Comparison of ENCODE assay signal across 19 cellular contexts in the genomic region with DNA sequence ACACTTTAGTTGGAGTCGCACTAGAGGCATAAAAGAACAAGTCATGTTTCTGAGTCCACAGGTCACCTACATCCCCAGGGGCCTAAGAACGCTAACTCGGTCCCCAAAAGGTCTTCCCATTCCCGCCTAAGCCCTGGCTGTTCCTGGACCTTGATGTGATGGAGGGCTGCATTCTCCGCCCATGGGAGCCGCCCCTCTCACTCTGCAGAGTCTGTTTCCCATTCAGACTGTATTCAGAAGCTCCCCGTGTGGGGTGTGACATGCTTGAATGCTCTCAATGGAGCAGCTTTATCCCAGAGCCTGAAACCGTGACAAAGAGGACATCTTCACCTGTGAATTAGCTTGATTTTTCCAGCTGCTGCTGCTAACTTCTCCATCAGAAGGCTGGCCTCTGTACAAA.
A peak's percentile ranks its signal among the peaks of the same experiment; 100 is the strongest.
DNase-seq lines count a peak whose midpoint lies in the region; ATAC-seq and TF ChIP-seq lines count a peak whose summit lies in the region.
"Had no signal": no experiment of that assay in that cellular context is flagged by ENCODE, and none has a peak within 500 bp of the region (broad histone marks: within the 10 kb centered on the region; RNA-seq: fewer than 3 reads in every experiment).

No MANE protein-coding gene starts in this region.

- H3K4me3 Mint-ChIP-seq in WTC11: no peak overlapping the region
- no peak overlapping the region for H3K4me3 Mint-ChIP-seq in stimulated activated naive B cell treated with anti-CD40 and anti-IgM and Interleukin-4, amounts not matched to agents 10 μg/mL and 1 μg/mL and 100 μg/mL, for 72 hours
- H3K4me3 Mint-ChIP-seq: CD8-positive, alpha-beta T cell; IgD-negative memory B cell had no signal

- no peak overlapping the region for H3K27ac ChIP-seq in lower lobe of right lung
- H3K27ac ChIP-seq: SJSA1 had no signal

- peaks cover 2% of the 10 kb centered on the region; the same call in 1 of the 2 replicates for H3K27me3 Mint-ChIP-seq in WTC11 (ENCODE audit: low read depth)
- no peaks in the 10 kb centered on the region for H3K27me3 Mint-ChIP-seq in stimulated activated naive B cell treated with anti-CD40 and anti-IgM and Interleukin-4, amounts not matched to agents 10 μg/mL and 1 μg/mL and 100 μg/mL, for 72 hours
- H3K27me3 Mint-ChIP-seq: IgD-negative memory B cell had no signal

- H3K4me1 Mint-ChIP-seq in WTC11: no peaks in the 10 kb centered on the region
- H3K4me1 Mint-ChIP-seq in stimulated activated naive B cell treated with anti-CD40 and anti-IgM and Interleukin-4, amounts not matched to agents 10 μg/mL and 1 μg/mL and 100 μg/mL, for 72 hours: no peaks in the 10 kb centered on the region
- H3K4me1 Mint-ChIP-seq: IgD-negative memory B cell had no signal

- H3K36me3 Mint-ChIP-seq in WTC11: no peaks in the 10 kb centered on the region
- H3K36me3 Mint-ChIP-seq in stimulated activated naive B cell treated with anti-CD40 and anti-IgM and Interleukin-4, amounts not matched to agents 10 μg/mL and 1 μg/mL and 100 μg/mL, for 72 hours: no peaks in the 10 kb centered on the region
- H3K36me3 Mint-ChIP-seq: CD8-positive, alpha-beta T cell; IgD-negative memory B cell had no signal

- H3K9me3 ChIP-seq in lower lobe of right lung: no peaks in the 10 kb centered on the region
- H3K9me3 ChIP-seq: SJSA1 had no signal

- H3K9me3 Mint-ChIP-seq in WTC11: peaks cover 14% of the 10 kb centered on the region; the same call in 1 of the 2 replicates
- H3K9me3 Mint-ChIP-seq in stimulated activated naive B cell treated with anti-CD40 and anti-IgM and Interleukin-4, amounts not matched to agents 10 μg/mL and 1 μg/mL and 100 μg/mL, for 72 hours: peaks cover 0 to 2% of the 10 kb centered on the region in 2 donors
- H3K9me3 Mint-ChIP-seq: CD8-positive, alpha-beta T cell; IgD-negative memory B cell had no signal

- no peaks in the 10 kb centered on the region for H3K27me3 ChIP-seq in lower lobe of right lung (ENCODE audit: low read depth)
- H3K27me3 ChIP-seq: SJSA1 had no signal

- H3K36me3 ChIP-seq in lower lobe of right lung: no peaks in the 10 kb centered on the region
- H3K36me3 ChIP-seq: SJSA1 had no signal

- peak in 2 of 3 experiments; percentile 26 to 82 for DNase-seq in NCI-H1417 (lab: John Stamatoyannopoulos, UW)
- no peak for DNase-seq in NCI-H1417 treated with DMSO at 0.1 percent for 48 hours (lab: John Stamatoyannopoulos, UW)
- DNase-seq in NCI-H187 treated with DMSO at 0.1 percent for 48 hours (lab: John Stamatoyannopoulos, UW): peak; percentile 54
- DNase-seq in WTC11 (ENCODE audit: low spot score): no peak
- DNase-seq in lower lobe of right lung: no peak
- no peak for DNase-seq in T1000 (lab: John Stamatoyannopoulos, UW)
- DNase-seq in stimulated activated naive B cell treated with anti-CD40 and anti-IgM and Interleukin-4, amounts not matched to agents 10 μg/mL and 1 μg/mL and 100 μg/mL, for 72 hours: no peak
- DNase-seq in glomerular visceral epithelial cell (ENCODE audit: extremely low spot score): no peak
- DNase-seq: AML-193; C1 segment of cervical spinal cord; Calu3; CD8-positive, alpha-beta T cell; DMS79; NCI-H1436; NCI-H2081 treated with DMSO at 0.1 percent for 48 hours; NCI-H510A treated with DMSO at 0.1 percent for 48 hours had no signal

- H3K4me3 ChIP-seq in lower lobe of right lung: no peak overlapping the region
- H3K4me3 ChIP-seq: SJSA1 had no signal

- ATAC-seq in WTC11 (peak; percentile 73), lower lobe of right lung (peak; percentile 13 to 16)
- no peak for ATAC-seq in stimulated activated naive B cell treated with anti-CD40 and anti-IgM and Interleukin-4, amounts not matched to agents 10 μg/mL and 1 μg/mL and 100 μg/mL, for 72 hours (replicated peaks)
- ATAC-seq: CD8-positive, alpha-beta T cell; Right ventricle myocardium inferior had no signal

- intact Hi-C loops in lower lobe of right lung (cut with DNase I): no loop called here

- no peaks in the 10 kb centered on the region for H3K4me1 ChIP-seq in lower lobe of right lung
- H3K4me1 ChIP-seq: SJSA1 had no signal

- POLR2A ChIA-PET in WTC11 (lab: Charles Lee): no interaction called here

- TF ChIP-seq CTCF in WTC11 (IDR thresholded peaks at IDR 0.05): no peak
- TF ChIP-seq CTCF in lower lobe of right lung (IDR thresholded peaks at IDR 0.05): no peak

- no peak overlapping the region for H3K27ac Mint-ChIP-seq in WTC11
- no peak overlapping the region for H3K27ac Mint-ChIP-seq in stimulated activated naive B cell treated with anti-CD40 and anti-IgM and Interleukin-4, amounts not matched to agents 10 μg/mL and 1 μg/mL and 100 μg/mL, for 72 hours
- H3K27ac Mint-ChIP-seq: CD8-positive, alpha-beta T cell; IgD-negative memory B cell had no signal

- CTCF ChIA-PET in WTC11 (lab: Charles Lee): no interaction called here

TF ChIP-seq in WTC11, 78 proteins besides CTCF, POLR2A, EP300 and RAD21 (continues in another document):
- TF ChIP-seq, protein P1, sequence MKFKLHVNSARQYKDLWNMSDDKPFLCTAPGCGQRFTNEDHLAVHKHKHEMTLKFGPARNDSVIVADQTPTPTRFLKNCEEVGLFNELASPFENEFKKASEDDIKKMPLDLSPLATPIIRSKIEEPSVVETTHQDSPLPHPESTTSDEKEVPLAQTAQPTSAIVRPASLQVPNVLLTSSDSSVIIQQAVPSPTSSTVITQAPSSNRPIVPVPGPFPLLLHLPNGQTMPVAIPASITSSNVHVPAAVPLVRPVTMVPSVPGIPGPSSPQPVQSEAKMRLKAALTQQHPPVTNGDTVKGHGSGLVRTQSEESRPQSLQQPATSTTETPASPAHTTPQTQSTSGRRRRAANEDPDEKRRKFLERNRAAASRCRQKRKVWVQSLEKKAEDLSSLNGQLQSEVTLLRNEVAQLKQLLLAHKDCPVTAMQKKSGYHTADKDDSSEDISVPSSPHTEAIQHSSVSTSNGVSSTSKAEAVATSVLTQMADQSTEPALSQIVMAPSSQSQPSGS (CRISPR knock-in tag; IDR thresholded peaks at IDR 0.05; ENCODE audit: borderline replicate concordance, low read depth): no peak
- no peak for TF ChIP-seq ELF4 (CRISPR knock-in tag; IDR thresholded peaks at IDR 0.05; ENCODE audit: low read depth)
- TF ChIP-seq IRF2 (CRISPR knock-in tag; IDR thresholded peaks at IDR 0.05; ENCODE audit: borderline replicate concordance, low read depth): no peak
- TF ChIP-seq, protein P2, sequence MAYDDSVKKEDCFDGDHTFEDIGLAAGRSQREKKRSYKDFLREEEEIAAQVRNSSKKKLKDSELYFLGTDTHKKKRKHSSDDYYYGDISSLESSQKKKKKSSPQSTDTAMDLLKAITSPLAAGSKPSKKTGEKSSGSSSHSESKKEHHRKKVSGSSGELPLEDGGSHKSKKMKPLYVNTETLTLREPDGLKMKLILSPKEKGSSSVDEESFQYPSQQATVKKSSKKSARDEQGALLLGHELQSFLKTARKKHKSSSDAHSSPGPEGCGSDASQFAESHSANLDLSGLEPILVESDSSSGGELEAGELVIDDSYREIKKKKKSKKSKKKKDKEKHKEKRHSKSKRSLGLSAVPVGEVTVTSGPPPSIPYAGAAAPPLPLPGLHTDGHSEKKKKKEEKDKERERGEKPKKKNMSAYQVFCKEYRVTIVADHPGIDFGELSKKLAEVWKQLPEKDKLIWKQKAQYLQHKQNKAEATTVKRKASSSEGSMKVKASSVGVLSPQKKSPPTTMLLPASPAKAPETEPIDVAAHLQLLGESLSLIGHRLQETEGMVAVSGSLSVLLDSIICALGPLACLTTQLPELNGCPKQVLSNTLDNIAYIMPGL (CRISPR knock-in tag; IDR thresholded peaks at IDR 0.05): no peak
- TF ChIP-seq, protein P3, sequence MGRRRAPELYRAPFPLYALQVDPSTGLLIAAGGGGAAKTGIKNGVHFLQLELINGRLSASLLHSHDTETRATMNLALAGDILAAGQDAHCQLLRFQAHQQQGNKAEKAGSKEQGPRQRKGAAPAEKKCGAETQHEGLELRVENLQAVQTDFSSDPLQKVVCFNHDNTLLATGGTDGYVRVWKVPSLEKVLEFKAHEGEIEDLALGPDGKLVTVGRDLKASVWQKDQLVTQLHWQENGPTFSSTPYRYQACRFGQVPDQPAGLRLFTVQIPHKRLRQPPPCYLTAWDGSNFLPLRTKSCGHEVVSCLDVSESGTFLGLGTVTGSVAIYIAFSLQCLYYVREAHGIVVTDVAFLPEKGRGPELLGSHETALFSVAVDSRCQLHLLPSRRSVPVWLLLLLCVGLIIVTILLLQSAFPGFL (CRISPR knock-in tag; IDR thresholded peaks at IDR 0.05; ENCODE audit: borderline replicate concordance): no peak
- no peak for TF ChIP-seq NR3C1 (CRISPR knock-in tag; conservative IDR thresholded peaks at IDR 0.05; ENCODE audit: low read depth)
- TF ChIP-seq, protein P4, sequence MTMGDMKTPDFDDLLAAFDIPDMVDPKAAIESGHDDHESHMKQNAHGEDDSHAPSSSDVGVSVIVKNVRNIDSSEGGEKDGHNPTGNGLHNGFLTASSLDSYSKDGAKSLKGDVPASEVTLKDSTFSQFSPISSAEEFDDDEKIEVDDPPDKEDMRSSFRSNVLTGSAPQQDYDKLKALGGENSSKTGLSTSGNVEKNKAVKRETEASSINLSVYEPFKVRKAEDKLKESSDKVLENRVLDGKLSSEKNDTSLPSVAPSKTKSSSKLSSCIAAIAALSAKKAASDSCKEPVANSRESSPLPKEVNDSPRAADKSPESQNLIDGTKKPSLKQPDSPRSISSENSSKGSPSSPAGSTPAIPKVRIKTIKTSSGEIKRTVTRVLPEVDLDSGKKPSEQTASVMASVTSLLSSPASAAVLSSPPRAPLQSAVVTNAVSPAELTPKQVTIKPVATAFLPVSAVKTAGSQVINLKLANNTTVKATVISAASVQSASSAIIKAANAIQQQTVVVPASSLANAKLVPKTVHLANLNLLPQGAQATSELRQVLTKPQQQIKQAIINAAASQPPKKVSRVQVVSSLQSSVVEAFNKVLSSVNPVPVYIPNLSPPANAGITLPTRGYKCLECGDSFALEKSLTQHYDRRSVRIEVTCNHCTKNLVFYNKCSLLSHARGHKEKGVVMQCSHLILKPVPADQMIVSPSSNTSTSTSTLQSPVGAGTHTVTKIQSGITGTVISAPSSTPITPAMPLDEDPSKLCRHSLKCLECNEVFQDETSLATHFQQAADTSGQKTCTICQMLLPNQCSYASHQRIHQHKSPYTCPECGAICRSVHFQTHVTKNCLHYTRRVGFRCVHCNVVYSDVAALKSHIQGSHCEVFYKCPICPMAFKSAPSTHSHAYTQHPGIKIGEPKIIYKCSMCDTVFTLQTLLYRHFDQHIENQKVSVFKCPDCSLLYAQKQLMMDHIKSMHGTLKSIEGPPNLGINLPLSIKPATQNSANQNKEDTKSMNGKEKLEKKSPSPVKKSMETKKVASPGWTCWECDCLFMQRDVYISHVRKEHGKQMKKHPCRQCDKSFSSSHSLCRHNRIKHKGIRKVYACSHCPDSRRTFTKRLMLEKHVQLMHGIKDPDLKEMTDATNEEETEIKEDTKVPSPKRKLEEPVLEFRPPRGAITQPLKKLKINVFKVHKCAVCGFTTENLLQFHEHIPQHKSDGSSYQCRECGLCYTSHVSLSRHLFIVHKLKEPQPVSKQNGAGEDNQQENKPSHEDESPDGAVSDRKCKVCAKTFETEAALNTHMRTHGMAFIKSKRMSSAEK (CRISPR knock-in tag; IDR thresholded peaks at IDR 0.05; ENCODE audit: borderline replicate concordance): no peak
- no peak for TF ChIP-seq SOX15 (CRISPR knock-in tag; IDR thresholded peaks at IDR 0.05)

Comparison
In these comparisons a context has a peak if more than half of its experiments do, and no peak if none do; other contexts are left out.
1. DNase-seq: peak in NCI-H1417 (2 of 3) and NCI-H187 treated with DMSO at 0.1 percent for 48 hours (single experiment); none in NCI-H1417 treated with DMSO at 0.1 percent for 48 hours (single experiment), WTC11 (single experiment), lower lobe of right lung (single experiment), T1000 (single experiment), stimulated activated naive B cell treated with anti-CD40 and anti-IgM and Interleukin-4, amounts not matched to agents 10 μg/mL and 1 μg/mL and 100 μg/mL, for 72 hours (single experiment) and glomerular visceral epithelial cell (single experiment).
2. ATAC-seq: peak in WTC11 (single experiment) and lower lobe of right lung (2 of 2); none in stimulated activated naive B cell treated with anti-CD40 and anti-IgM and Interleukin-4, amounts not matched to agents 10 μg/mL and 1 μg/mL and 100 μg/mL, for 72 hours (0 of 2).